In genomic region chr3:172042620-172043179, GRCh38 we compare ENCODE assay signal across 8 cellular contexts. TPM values are rescaled to one million over a fixed set of nuclear protein-coding genes. Genes with fewer than 3 reads are reported as not detected.
DNase-seq lines count a peak whose midpoint lies in the region; ATAC-seq, FAIRE-seq and TF ChIP-seq lines count a peak whose summit lies in the region.
"Not testable (repeated sequence)": the region's sequence is repeated elsewhere in the genome, so short reads cannot be mapped to it uniquely, and the experiment has no call there.

No MANE protein-coding gene starts in this region.

- not testable (repeated sequence) for H3K9me2 ChIP-seq in GM23248 (ENCODE audit: insufficient read depth); PC-3 (replicated peaks; ENCODE audit: low read length)

- CTCF ChIA-PET in PC-3 (lab: Charles Lee): not testable (repeated sequence)
- CTCF ChIA-PET in endothelial cell of umbilical vein (lab: Charles Lee): interaction anchor here (0.6 to 1.8 kb wide), 15 partner anchors 10 to 389 kb away, joined by 3 to 9 read pairs (median 4); partner anchors contain the start of gene PLD1

- H3K9me3 ChIP-seq in GM23248 (ENCODE audit: low read depth); PC-3 (ENCODE audit: low read length); ascending aorta; endothelial cell of umbilical vein (replicated peaks; ENCODE audit: control insufficient read depth, insufficient read depth, low read length); iPS-18a (ENCODE audit: control insufficient read depth, low read depth, low read length); smooth muscle cell (replicated peaks; ENCODE audit: low read depth): not testable (repeated sequence)

- peaks cover 38% of the 10 kb centered on the region for H4K20me1 ChIP-seq in GM23248 (ENCODE audit: insufficient read depth)
- H4K20me1 ChIP-seq in PC-3 (ENCODE audit: low read length): peaks cover 63% of the 10 kb centered on the region
- not testable (repeated sequence) for H4K20me1 ChIP-seq in endothelial cell of umbilical vein (replicated peaks; ENCODE audit: control insufficient read depth, extremely low read depth, insufficient read depth, low read length)
- H4K20me1 ChIP-seq in smooth muscle cell (ENCODE audit: low read depth): peaks cover 72% of the 10 kb centered on the region

- not testable (repeated sequence) for FAIRE-seq in endothelial cell of umbilical vein (lab: Jason Lieb, UNC)

- H3K4me3 ChIP-seq in ACC112 (ENCODE audit: low read depth, low read length) (peak overlapping the region; percentile 96), GM23248 (peak overlapping the region; percentile 92), PC-3 (ENCODE audit: low read length) (peak overlapping the region; percentile 95; the same call in 1 of the 2 replicates), ascending aorta (peak overlapping the region; percentile 85 to 94), endothelial cell of umbilical vein (replicated peaks in 1 of 3; ENCODE audit: insufficient read depth in 1 of 3, low read depth in 1 of 3, low read length in 3 of 3) (peak overlapping the region in 2 of 3 experiments; percentile 99 to 100), iPS-18a (ENCODE audit: low read length) (peak overlapping the region; percentile 74), smooth muscle cell (peak overlapping the region; percentile 84)

- H3K27me3 Mint-ChIP-seq in natural killer cell treated with Interleukin-12 subunit alpha and Interleukin-12 subunit beta and Interleukin-15 and Interleukin-18, amount 100 ng/mL, for 72 hours: not testable (repeated sequence)

- dilution Hi-C loops in endothelial cell of umbilical vein (cut with MboI; ENCODE audit: extremely low pct_ligation_motif_present, low sequenced_read_pairs): not testable (repeated sequence)

- H3F3A ChIP-seq in GM23248 (ENCODE audit: insufficient read depth) (peaks cover 38% of the 10 kb centered on the region), smooth muscle cell (ENCODE audit: low read depth) (peaks cover 15% of the 10 kb centered on the region)
- not testable (repeated sequence) for H3F3A ChIP-seq in PC-3 (ENCODE audit: low read length, unreplicated experiment)

- peaks cover 49 to 61% of the 10 kb centered on the region in 2 donors for H3K4me1 Mint-ChIP-seq in natural killer cell treated with Interleukin-12 subunit alpha and Interleukin-12 subunit beta and Interleukin-15 and Interleukin-18, amount 100 ng/mL, for 72 hours (ENCODE audit: low read depth in 2 of 2)

- POLR2A ChIA-PET in PC-3 (lab: Charles Lee; ENCODE audit: unreplicated experiment): interaction anchor here (0.6 kb wide), 1 partner anchor 13 kb away, joined by 3 read pairs; no protein-coding TSS in a partner anchor
- POLR2A ChIA-PET in endothelial cell of umbilical vein (lab: Charles Lee): interaction anchor here (0.7 to 1.5 kb wide), 3 partner anchors 99 to 376 kb away, joined by 3 to 7 read pairs (median 3); no protein-coding TSS in a partner anchor

- H3K27me3 ChIP-seq in ACC112 (ENCODE audit: insufficient read depth, low read length); GM23248 (replicated peaks; ENCODE audit: insufficient read depth); PC-3 (ENCODE audit: low read length); ascending aorta; endothelial cell of umbilical vein (ENCODE audit: control insufficient read depth in 2 of 2, insufficient read depth in 2 of 2, low read length in 2 of 2); iPS-18a (ENCODE audit: control insufficient read depth, insufficient read depth, low read length); smooth muscle cell (ENCODE audit: low read depth): not testable (repeated sequence)

- H3K9ac ChIP-seq in GM23248 (peak overlapping the region; percentile 99), endothelial cell of umbilical vein (replicated peaks; ENCODE audit: extremely low read depth, insufficient read depth, low read length) (peak overlapping the region; percentile 99), smooth muscle cell (ENCODE audit: low read depth) (peak overlapping the region; percentile 99)
- H3K9ac ChIP-seq in PC-3 (ENCODE audit: low read length); iPS-18a (ENCODE audit: low read length): not testable (repeated sequence)

- H3K36me3 Mint-ChIP-seq in natural killer cell treated with Interleukin-12 subunit alpha and Interleukin-12 subunit beta and Interleukin-15 and Interleukin-18, amount 100 ng/mL, for 72 hours: peaks cover 12% of the 10 kb centered on the region

- H3K9me3 Mint-ChIP-seq in natural killer cell treated with Interleukin-12 subunit alpha and Interleukin-12 subunit beta and Interleukin-15 and Interleukin-18, amount 100 ng/mL, for 72 hours: not testable (repeated sequence)

- TF ChIP-seq CTCF in PC-3 (conservative IDR thresholded peaks at IDR 0.05; ENCODE audit: low read depth, low read length); ascending aorta (IDR thresholded peaks at IDR 0.05); endothelial cell of umbilical vein (IDR thresholded peaks at IDR 0.05; ENCODE audit: extremely low read depth in 1 of 2, insufficient read depth in 1 of 2, low read depth in 1 of 2, low read length in 2 of 2); smooth muscle cell (IDR thresholded peaks at IDR 0.05; ENCODE audit: borderline replicate concordance, insufficient read depth, poor library complexity, severe bottlenecking): not testable (repeated sequence)

- H3K9me1 ChIP-seq in endothelial cell of umbilical vein (replicated peaks; ENCODE audit: control insufficient read depth, extremely low read depth, insufficient read depth, low read length): not testable (repeated sequence)

- not testable (repeated sequence) for ATAC-seq in PC-3; natural killer cell treated with Interleukin-12 subunit alpha and Interleukin-12 subunit beta and Interleukin-15 and Interleukin-18, amount 100 ng/mL, for 72 hours

- TF ChIP-seq POLR2A in endothelial cell of umbilical vein (IDR thresholded peaks at IDR 0.05; ENCODE audit: low read depth, low read length): not testable (repeated sequence)

- DNase-seq in GM23248 (peak; percentile 87), endothelial cell of umbilical vein (ENCODE audit: low read depth, low spot score) (peak; percentile 46)
- not testable (repeated sequence) for DNase-seq in PC-3; ascending aorta (ENCODE audit: low spot score in 2 of 2); natural killer cell treated with Interleukin-12 subunit alpha and Interleukin-12 subunit beta and Interleukin-15 and Interleukin-18, amount 100 ng/mL, for 72 hours (ENCODE audit: low spot score); smooth muscle cell (lab: John Stamatoyannopoulos, UW; ENCODE audit: unreplicated experiment)

- WGBS in GM23248 (ENCODE audit: low coverage in 1 of 2, low lambda C conversion rate in 2 of 2, missing lambda C conversion rate in 2 of 2), 2 experiments: 84% methylated on average over 17 to 21 of the region's 21 CpGs
- WGBS in smooth muscle cell (ENCODE audit: low lambda C conversion rate): 66% methylated on average over 20 of the region's 21 CpGs

- BruUV-seq in PC-3 (replicated peaks; lab: Mats Ljungman, UMichigan); endothelial cell of umbilical vein (replicated peaks; lab: Mats Ljungman, UMichigan): not testable (repeated sequence)

- H3K4me2 ChIP-seq in GM23248 (ENCODE audit: unreplicated experiment): peak overlapping the region; percentile 87
- H3K4me2 ChIP-seq in PC-3 (ENCODE audit: low read length): peak overlapping the region; percentile 85
- peak overlapping the region; percentile 98 for H3K4me2 ChIP-seq in endothelial cell of umbilical vein (ENCODE audit: insufficient read depth, low read length)
- H3K4me2 ChIP-seq in smooth muscle cell: peak overlapping the region; percentile 92

- peaks cover 85% of the 10 kb centered on the region for H3K79me2 ChIP-seq in ACC112 (ENCODE audit: control insufficient read depth, insufficient read depth, low read length, unreplicated experiment)
- peaks cover 94% of the 10 kb centered on the region for H3K79me2 ChIP-seq in GM23248 (ENCODE audit: insufficient read depth)
- peaks cover 93% of the 10 kb centered on the region for H3K79me2 ChIP-seq in PC-3 (ENCODE audit: low read length)
- peaks cover 89% of the 10 kb centered on the region for H3K79me2 ChIP-seq in endothelial cell of umbilical vein (ENCODE audit: control insufficient read depth, insufficient read depth, low read length)
- peaks cover 87% of the 10 kb centered on the region for H3K79me2 ChIP-seq in smooth muscle cell (ENCODE audit: low read depth)

- H3K4me1 ChIP-seq in ACC112 (ENCODE audit: control insufficient read depth, insufficient read depth, low read length, unreplicated experiment): peaks cover 53% of the 10 kb centered on the region
- H3K4me1 ChIP-seq in GM23248 (ENCODE audit: insufficient read depth): peaks cover 60% of the 10 kb centered on the region
- H3K4me1 ChIP-seq in PC-3 (ENCODE audit: insufficient read depth, low read length): peaks cover 39% of the 10 kb centered on the region
- peaks cover 5 to 34% of the 10 kb centered on the region in 2 donors for H3K4me1 ChIP-seq in ascending aorta
- H3K4me1 ChIP-seq in endothelial cell of umbilical vein (ENCODE audit: control insufficient read depth, extremely low read depth, insufficient read depth, low read length): peaks cover 48% of the 10 kb centered on the region
- H3K4me1 ChIP-seq in iPS-18a (ENCODE audit: control insufficient read depth, low read depth, low read length): peaks cover 22% of the 10 kb centered on the region
- peaks cover 43% of the 10 kb centered on the region for H3K4me1 ChIP-seq in smooth muscle cell (ENCODE audit: low read depth)

- H3K36me3 ChIP-seq in ACC112 (ENCODE audit: insufficient read depth, low read length) (peaks cover 27% of the 10 kb centered on the region), GM23248 (ENCODE audit: low read depth) (peaks cover 13% of the 10 kb centered on the region)
- H3K36me3 ChIP-seq in PC-3 (ENCODE audit: low read depth, low read length); ascending aorta; endothelial cell of umbilical vein (ENCODE audit: control insufficient read depth in 2 of 2, extremely low read depth in 1 of 2, insufficient read depth in 2 of 2, low read length in 2 of 2); iPS-18a (ENCODE audit: control insufficient read depth, low read depth, low read length); smooth muscle cell (ENCODE audit: low read depth): not testable (repeated sequence)

- intact Hi-C loops in PC-3 (cut with micrococcal nuclease) (loop anchor here (5.0 to 10.0 kb wide), 3 partner anchors 100 to 210 kb away; no protein-coding TSS in a partner anchor), ascending aorta (cut with DNase I) (loop anchor here (5.0 kb wide), 2 partner anchors 40 to 280 kb away; no protein-coding TSS in a partner anchor), endothelial cell of umbilical vein (cut with micrococcal nuclease) (loop anchor here (5.0 to 10.0 kb wide), 3 partner anchors 272 to 835 kb away; no protein-coding TSS in a partner anchor)

- H3K4me3 Mint-ChIP-seq in natural killer cell treated with Interleukin-12 subunit alpha and Interleukin-12 subunit beta and Interleukin-15 and Interleukin-18, amount 100 ng/mL, for 72 hours: peak overlapping the region; percentile 93

- peak overlapping the region; percentile 87 to 95 for H3K27ac Mint-ChIP-seq in natural killer cell treated with Interleukin-12 subunit alpha and Interleukin-12 subunit beta and Interleukin-15 and Interleukin-18, amount 100 ng/mL, for 72 hours

- in situ Hi-C loops in GM23248 (cut with MboI): not testable (repeated sequence)

- H3K27ac ChIP-seq in ACC112 (ENCODE audit: low read depth, low read length) (peak overlapping the region; percentile 97), GM23248 (peak overlapping the region; percentile 98), ascending aorta (peak overlapping the region; percentile 99 to 100), endothelial cell of umbilical vein (ENCODE audit: insufficient read depth, low read depth, low read length) (peak overlapping the region; percentile 96), smooth muscle cell (ENCODE audit: low read depth) (peak overlapping the region; percentile 99)
- not testable (repeated sequence) for H3K27ac ChIP-seq in PC-3 (ENCODE audit: low read length); iPS-18a (ENCODE audit: low read length)

- H2AFZ ChIP-seq in ACC112 (ENCODE audit: low read length, unreplicated experiment); GM23248; PC-3 (ENCODE audit: low read length); endothelial cell of umbilical vein (ENCODE audit: low read depth, low read length); smooth muscle cell (ENCODE audit: low read depth): not testable (repeated sequence)

RNA-seq across cellular contexts. Expression of gene FNDC3B, which starts 3.3 kb away (rescaled TPM):
- total RNA-seq in GM23248 (2014; rRNA removed; shearing (Covaris generic)): 123 and 128 TPM in 2 replicates
- polyA plus RNA-seq in GM23248 (2016; fragmentation: Nextera tagmentation; extraction: Ambion mirVana) (85.5 and 95.7 TPM in 2 replicates), endothelial cell of umbilical vein (73.3 and 91.6 TPM in 2 replicates), smooth muscle cell (149 and 161 TPM in 2 replicates)
- total RNA-seq in PC-3 (2014; rRNA removed) (48.6 and 56.3 TPM in 2 replicates), ascending aorta (54.9 TPM), endothelial cell of umbilical vein (295 and 302 TPM in 2 replicates), smooth muscle cell (265 and 294 TPM in 2 replicates)
- polyA plus RNA-seq in endothelial cell of umbilical vein (2011; cell fraction: cytosol; rRNA removed): 33.7 and 41.2 TPM in 2 replicates
- 145 and 149 TPM in 2 replicates for polyA plus RNA-seq in endothelial cell of umbilical vein (2011; cell fraction: nucleus; rRNA removed)
- 102 and 121 TPM in 2 replicates for polyA plus RNA-seq in endothelial cell of umbilical vein (2012)
- 528 and 540 TPM in 2 replicates for polyA minus RNA-seq in endothelial cell of umbilical vein
- polyA minus RNA-seq in endothelial cell of umbilical vein (2011; cell fraction: cytosol; rRNA and poly(A)+ RNA removed): 13.1 TPM
- 861 and 1,327 TPM in 2 replicates for polyA minus RNA-seq in endothelial cell of umbilical vein (2011; cell fraction: nucleus; rRNA and poly(A)+ RNA removed)
- 100 to 1,000 TPM; 149 to 217 TPM for total RNA-seq in natural killer cell treated with Interleukin-12 subunit alpha and Interleukin-12 subunit beta and Interleukin-15 and Interleukin-18, amount 100 ng/mL, for 72 hours
